ENCODE assay signal across 10 cellular contexts in the genomic region with DNA sequence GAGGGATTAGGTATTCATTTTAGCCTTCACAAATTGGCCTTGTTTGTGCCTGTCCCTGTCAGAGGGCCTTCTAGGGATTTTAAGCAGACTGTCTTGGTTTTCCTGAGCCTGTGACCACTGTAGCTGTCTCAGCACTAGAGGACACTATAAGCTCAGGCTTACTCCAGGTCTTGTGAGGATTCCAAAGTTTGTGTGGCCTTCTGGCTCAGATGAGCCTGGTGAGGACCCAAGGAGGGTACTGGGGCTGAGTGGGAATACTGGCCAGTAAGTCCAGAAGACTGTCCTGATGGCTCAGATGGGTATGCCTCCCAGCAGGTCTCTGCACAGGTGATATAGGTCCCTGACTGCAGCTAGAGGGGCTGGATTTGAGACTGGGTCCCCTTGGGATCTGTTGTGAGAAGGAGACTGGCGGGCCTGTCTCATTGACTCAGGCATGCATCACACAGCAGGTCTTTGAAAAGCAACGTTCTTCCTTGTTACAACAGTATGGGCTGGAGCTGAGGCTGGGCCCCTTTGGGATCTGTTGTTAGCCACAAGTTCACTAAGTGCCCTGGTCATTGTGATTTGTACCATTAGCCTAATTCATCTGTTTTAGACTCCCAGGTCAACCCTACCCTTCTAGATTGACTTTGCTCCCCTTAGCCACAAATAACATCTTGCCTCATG. TPM values are rescaled to one million over a fixed set of nuclear protein-coding genes. Genes with fewer than 3 reads are reported as not detected.
DNase-seq lines count a peak whose midpoint lies in the region; ATAC-seq, FAIRE-seq and TF ChIP-seq lines count a peak whose summit lies in the region.
"Had no signal": no experiment of that assay in that cellular context is flagged by ENCODE, and none has a peak within 500 bp of the region (broad histone marks: within the 10 kb centered on the region; RNA-seq: fewer than 3 reads in every experiment).

No MANE protein-coding gene starts in this region.

- TF ChIP-seq EP300 in GM12878 (IDR thresholded peaks at IDR 0.05; ENCODE audit: borderline replicate concordance in 1 of 2, control insufficient read depth in 1 of 2, low read depth in 2 of 2, low read length in 2 of 2): no peak

- DNase-seq in A673 (ENCODE audit: low spot score): peak; percentile 46
- no peak for DNase-seq in GM12878 (ENCODE audit: low read depth, low spot score)
- DNase-seq in kidney: no peak
- no peak for DNase-seq in activated CD4-positive, CD25-positive, alpha-beta regulatory T cell (lab: John Stamatoyannopoulos, UW)
- DNase-seq in stimulated activated CD4-positive, alpha-beta T cell treated with anti-CD3 and anti-CD28 coated beads, Interleukin-15, amount 100 ng/mL, for 24 hours: no peak
- no peak for DNase-seq in T-helper 2 cell treated with Interferon-gamma antibody and Interleukin-4, amounts not matched to agents 5 μg/mL and 100 μg/mL, for 36 hours (ENCODE audit: low spot score)
- DNase-seq: NCI-H526 treated with DMSO at 0.1 percent for 48 hours had no signal

- no peak overlapping the region for H3K4me3 ChIP-seq in A673 (ENCODE audit: low read depth, low read length, poor library complexity, severe bottlenecking)
- no peak overlapping the region for H3K4me3 ChIP-seq in GM12878
- no peak overlapping the region for H3K4me3 ChIP-seq in kidney (ENCODE audit: low read length in 2 of 2)

- H3K36me3 Mint-ChIP-seq in T-helper 2 cell treated with Interferon-gamma antibody and Interleukin-4, amounts not matched to agents 5 μg/mL and 100 μg/mL, for 36 hours (ENCODE audit: low read depth): peaks cover 9% of the 10 kb centered on the region
- H3K36me3 Mint-ChIP-seq: brain had no signal

- H3K9me3 ChIP-seq in A673 (ENCODE audit: low read depth, low read length, poor library complexity, severe bottlenecking) (peaks cover 3% of the 10 kb centered on the region), GM12878 (replicated peaks; ENCODE audit: control insufficient read depth, insufficient read depth, low read length) (peaks cover 22% of the 10 kb centered on the region), kidney (ENCODE audit: control insufficient read depth in 1 of 2, low read length in 2 of 2) (no peaks in the 10 kb centered on the region)

- no peak overlapping the region for H3K27ac ChIP-seq in A673 (ENCODE audit: low read depth, low read length, poor library complexity, severe bottlenecking)
- H3K27ac ChIP-seq in GM12878 (ENCODE audit: control insufficient read depth, insufficient read depth): peak overlapping the region; percentile 67
- no peak overlapping the region for H3K27ac ChIP-seq in kidney (ENCODE audit: low read depth in 2 of 2, low read length in 2 of 2)

- H3K27ac Mint-ChIP-seq in T-helper 2 cell treated with Interferon-gamma antibody and Interleukin-4, amounts not matched to agents 5 μg/mL and 100 μg/mL, for 36 hours: no peak overlapping the region
- H3K27ac Mint-ChIP-seq: brain had no signal

- FAIRE-seq in GM12878 (lab: Jason Lieb, UNC) (no peak), kidney (lab: Jason Lieb, UNC) (no peak)

- H2AFZ ChIP-seq in GM12878 (ENCODE audit: control insufficient read depth, low read depth, low read length): 0 out of 2 replicates have a peak overlapping the region, but pooled peaks have one; percentile 28

- WGBS in GM12878 (ENCODE audit: insufficient coverage, insufficient replicate concordance, low lambda C conversion rate, missing lambda C conversion rate): 77% methylated on average over 2 of the region's 2 CpGs

- TF ChIP-seq RAD21 in GM12878 (IDR thresholded peaks at IDR 0.05; ENCODE audit: insufficient read depth, low read depth, low read length): peak; percentile 56

- H3K9ac ChIP-seq in GM12878 (ENCODE audit: control insufficient read depth, insufficient read depth, low read length): peak overlapping the region; percentile 4; the same call in 1 of the 2 replicates
- H3K9ac ChIP-seq in kidney (ENCODE audit: low read length in 2 of 2): no peak overlapping the region

- CTCF ChIA-PET in A673 (lab: Charles Lee): no interaction called here
- CTCF ChIA-PET in GM12878 (lab: Yijun Ruan, JAX): interaction anchor here (0.7 to 2.2 kb wide), 7 partner anchors 8 to 191 kb away, joined by 3 to 11 read pairs (median 3); no protein-coding TSS in a partner anchor

- peaks cover 12% of the 10 kb centered on the region for H3K4me1 Mint-ChIP-seq in T-helper 2 cell treated with Interferon-gamma antibody and Interleukin-4, amounts not matched to agents 5 μg/mL and 100 μg/mL, for 36 hours (ENCODE audit: low read depth)
- H3K4me1 Mint-ChIP-seq: brain had no signal

- intact Hi-C loops in A673 (cut with micrococcal nuclease; ENCODE audit: unreplicated experiment) (no loop called here), GM12878 (cut with micrococcal nuclease; ENCODE audit: unreplicated experiment) (no loop called here), kidney (cut with DNase I) (no loop called here)

- H3K4me3 Mint-ChIP-seq in T-helper 2 cell treated with Interferon-gamma antibody and Interleukin-4, amounts not matched to agents 5 μg/mL and 100 μg/mL, for 36 hours: no peak overlapping the region
- H3K4me3 Mint-ChIP-seq: brain had no signal

- H3K36me3 ChIP-seq in A673 (ENCODE audit: insufficient read depth, low read length, poor library complexity, severe bottlenecking) (no peaks in the 10 kb centered on the region), GM12878 (ENCODE audit: control insufficient read depth in 2 of 2, insufficient read depth in 2 of 2, low read length in 1 of 2) (no peaks in the 10 kb centered on the region), kidney (ENCODE audit: control insufficient read depth in 1 of 2, insufficient read depth in 2 of 2, low read length in 2 of 2) (no peaks in the 10 kb centered on the region)

- BruUV-seq in A673 (replicated peaks; lab: Mats Ljungman, UMichigan) (no TSS peak), GM12878 (replicated peaks; lab: Mats Ljungman, UMichigan) (no TSS peak)

- ATAC-seq in GM18873 (IDR thresholded peaks at IDR 0.05; ENCODE audit: low FRiP score, unreplicated experiment): peak; percentile 29
- peak; percentile 32 for ATAC-seq in HG03135 (IDR thresholded peaks at IDR 0.05; ENCODE audit: unreplicated experiment)
- ATAC-seq in GM12878: peak; percentile 64

- H3K27me3 Mint-ChIP-seq in T-helper 2 cell treated with Interferon-gamma antibody and Interleukin-4, amounts not matched to agents 5 μg/mL and 100 μg/mL, for 36 hours (ENCODE audit: low read depth): no peaks in the 10 kb centered on the region

- no peaks in the 10 kb centered on the region for H3K4me1 ChIP-seq in A673 (ENCODE audit: insufficient read depth, low read length, poor library complexity, severe bottlenecking)
- peaks cover 17% of the 10 kb centered on the region for H3K4me1 ChIP-seq in GM12878 (ENCODE audit: control insufficient read depth, insufficient read depth, low read length)
- H3K4me1 ChIP-seq in kidney (ENCODE audit: control insufficient read depth in 1 of 2, insufficient read depth in 1 of 2, low read depth in 1 of 2, low read length in 2 of 2): no peaks in the 10 kb centered on the region

- POLR2A ChIA-PET in A673 (lab: Charles Lee; ENCODE audit: low non-redundant PET): no interaction called here
- POLR2A ChIA-PET in GM12878 (lab: Charles Lee): interaction anchor here (1.3 kb wide), 1 partner anchor 26 kb away, joined by 4 read pairs; no protein-coding TSS in a partner anchor

- no peaks in the 10 kb centered on the region for H4K20me1 ChIP-seq in GM12878 (ENCODE audit: control insufficient read depth, insufficient read depth)

- SMC1A ChIA-PET in GM12878 (lab: Charles Lee; ENCODE audit: uncharacterized antibody, unreplicated experiment): interaction anchor here (0.7 to 4.7 kb wide), 10 partner anchors 9 to 191 kb away, joined by 3 to 32 read pairs (median 5); partner anchors contain the start of gene TFB1M

- H3K27me3 ChIP-seq in A673 (replicated peaks; ENCODE audit: insufficient read depth, low read depth, low read length, poor library complexity): no peaks in the 10 kb centered on the region
- no peaks in the 10 kb centered on the region for H3K27me3 ChIP-seq in GM12878 (replicated peaks in 1 of 2; ENCODE audit: control insufficient read depth in 2 of 2, insufficient read depth in 2 of 2, low read length in 1 of 2)

- H3K4me2 ChIP-seq in GM12878 (ENCODE audit: control insufficient read depth, insufficient read depth): peak overlapping the region; percentile 62

- peaks cover 42% of the 10 kb centered on the region for H3K9me3 Mint-ChIP-seq in T-helper 2 cell treated with Interferon-gamma antibody and Interleukin-4, amounts not matched to agents 5 μg/mL and 100 μg/mL, for 36 hours

- no peak for TF ChIP-seq POLR2A in GM12878 (IDR thresholded peaks at IDR 0.05; ENCODE audit: low read depth, low read length)

- H3K79me2 ChIP-seq in GM12878 (ENCODE audit: control insufficient read depth, insufficient read depth, low read length): no peaks in the 10 kb centered on the region

- in situ Hi-C loops in GM12878 (cut with MboI): no loop called here

- TF ChIP-seq CTCF in A673 (conservative IDR thresholded peaks at IDR 0.05; ENCODE audit: low read depth, low read length): peak; percentile 39
- TF ChIP-seq CTCF in GM12878 (IDR thresholded peaks at IDR 0.05 in 2 of 3, conservative IDR thresholded peaks at IDR 0.05 in 1 of 3; ENCODE audit: control insufficient read depth in 2 of 3, extremely low read depth in 1 of 3, insufficient read depth in 1 of 3, low read depth in 3 of 3, low read length in 3 of 3): peak in 2 of 3 experiments; percentile 14 to 26; a peak in 2 of 6 replicates
- no peak for TF ChIP-seq CTCF in kidney (IDR thresholded peaks at IDR 0.05; ENCODE audit: borderline replicate concordance, extremely low read depth, insufficient read depth)

- RAD21 ChIA-PET in GM12878 (lab: Charles Lee; ENCODE audit: unreplicated experiment): interaction anchor here (0.6 to 1.7 kb wide), 3 partner anchors 13 to 188 kb away, joined by 3 read pairs; no protein-coding TSS in a partner anchor

RNA-seq across cellular contexts. Expression of gene TFB1M, which starts 26.3 kb away (rescaled TPM):
- total RNA-seq in A673 (2021) (40.3 and 47.6 TPM in 2 replicates), GM12878 (2014; rRNA removed) (29.9 and 34.7 TPM in 2 replicates), GM12878 (2014; rRNA removed; fragmentation: Illumina TruSeq; extraction: Trizol) (37.4 and 37.7 TPM in 2 replicates), GM12878 (2021) (35.9 and 36.1 TPM in 2 replicates), kidney (28.1 TPM)
- 122 and 123 TPM in 2 replicates for total RNA-seq in GM12878 (2013; cell fraction: nucleolus; rRNA removed)
- polyA plus RNA-seq in GM12878 (2011; ENCODE audit: low read depth): 19.2 TPM
- polyA plus RNA-seq in GM12878 (2011; rRNA removed) (55.6 and 59.6 TPM in 2 replicates), GM12878 (2014; fragmentation: Illumina TruSeq; extraction: Trizol) (32.2 and 37.7 TPM in 2 replicates), GM12878 (2014; fragmentation: Nextera tagmentation; extraction: Ambion mirVana) (100 to 1,000 TPM in 1 of 2 experiments, 10 to 100 TPM in 1; 95.8 to 117 TPM), GM12878 (2014; rRNA removed) (28.0 and 35.7 TPM in 2 replicates), GM12878 (2016; fragmentation: Nextera tagmentation; extraction: Ambion mirVana) (10 to 100 TPM; 45.2 to 53.2 TPM), kidney (ENCODE audit: insufficient read depth, low read depth, low replicate concordance) (16.3 TPM)
- 35.8 and 36.2 TPM in 2 replicates for polyA plus RNA-seq in GM12878 (2011; cell fraction: cytosol; rRNA removed)
- polyA plus RNA-seq in GM12878 (2011; cell fraction: nucleus; rRNA removed): 52.0 and 66.4 TPM in 2 replicates
- 14.2 and 24.2 TPM in 2 replicates for polyA plus RNA-seq in GM12878 (2012)
- polyA minus RNA-seq in GM12878 (2011; rRNA and poly(A)+ RNA removed): 44.2 and 51.9 TPM in 2 replicates
- polyA minus RNA-seq in GM12878 (2011; cell fraction: cytosol; rRNA and poly(A)+ RNA removed): 12.8 and 14.3 TPM in 2 replicates
- 64.9 and 86.9 TPM in 2 replicates for polyA minus RNA-seq in GM12878 (2011; cell fraction: nucleus; rRNA and poly(A)+ RNA removed)
